Comparison of ENCODE assay signal across 2 cellular contexts in the genomic region with DNA sequence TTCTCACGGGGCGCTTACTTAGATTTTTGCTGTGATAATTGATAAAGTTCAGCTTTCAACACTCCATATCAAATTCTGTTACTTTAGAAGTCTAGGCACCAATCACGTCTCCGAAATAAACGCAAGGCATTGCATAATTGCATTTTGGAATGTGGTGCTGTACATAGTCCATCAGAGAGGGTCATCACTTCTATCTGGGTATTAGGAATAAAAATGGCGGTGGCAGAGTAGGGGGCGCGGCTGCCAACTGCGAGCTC.
TF ChIP-seq lines count a peak whose summit lies in the region.

No MANE protein-coding gene starts in this region.

TF ChIP-seq in endothelial cell of umbilical vein, 7 proteins besides CTCF, POLR2A, EP300 and RAD21:
- no peak for TF ChIP-seq POLR2AphosphoS5 (IDR thresholded peaks at IDR 0.05; ENCODE audit: insufficient read depth, low read depth, low read length)
- TF ChIP-seq GATA2 (IDR thresholded peaks at IDR 0.05; ENCODE audit: insufficient read depth, insufficient read length, low read depth, low read length) = no peak
- TF ChIP-seq, protein P1, sequence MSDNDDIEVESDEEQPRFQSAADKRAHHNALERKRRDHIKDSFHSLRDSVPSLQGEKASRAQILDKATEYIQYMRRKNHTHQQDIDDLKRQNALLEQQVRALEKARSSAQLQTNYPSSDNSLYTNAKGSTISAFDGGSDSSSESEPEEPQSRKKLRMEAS (IDR thresholded peaks at IDR 0.05; ENCODE audit: insufficient read depth, insufficient read length) = no peak
- no peak for TF ChIP-seq FOS (IDR thresholded peaks at IDR 0.05; ENCODE audit: borderline replicate concordance, insufficient read depth, low read length)
- TF ChIP-seq MYC (IDR thresholded peaks at IDR 0.05; ENCODE audit: low read depth, low read length) = no peak
- no peak for TF ChIP-seq EZH2 (IDR thresholded peaks at IDR 0.05; ENCODE audit: borderline replicate concordance, low read depth, low read length, severe bottlenecking)
- TF ChIP-seq JUN (IDR thresholded peaks at IDR 0.05; ENCODE audit: borderline replicate concordance, insufficient read depth, insufficient read length, low read depth) = no peak

TF ChIP-seq in HEK293T, 16 proteins besides CTCF, POLR2A, EP300 and RAD21:
- no peak for TF ChIP-seq LEF1 (IDR thresholded peaks at IDR 0.05; ENCODE audit: borderline replicate concordance)
- no peak for TF ChIP-seq CTBP1 (IDR thresholded peaks at IDR 0.05; ENCODE audit: borderline replicate concordance)
- TF ChIP-seq ARNT (IDR thresholded peaks at IDR 0.05) = no peak
- TF ChIP-seq FOXA1 (IDR thresholded peaks at IDR 0.05) = no peak
- TF ChIP-seq PKNOX1 (IDR thresholded peaks at IDR 0.05) = no peak
- TF ChIP-seq FOXM1 (IDR thresholded peaks at IDR 0.05; ENCODE audit: borderline replicate concordance) = no peak
- no peak for TF ChIP-seq TARDBP (IDR thresholded peaks at IDR 0.05)
- no peak for TF ChIP-seq ZNF384 (IDR thresholded peaks at IDR 0.05)
- no peak for TF ChIP-seq SUZ12 (IDR thresholded peaks at IDR 0.05)
- no peak for TF ChIP-seq HDGF (IDR thresholded peaks at IDR 0.05; ENCODE audit: borderline replicate concordance)
- TF ChIP-seq NFRKB (IDR thresholded peaks at IDR 0.05) = no peak
- TF ChIP-seq FOXK2 (IDR thresholded peaks at IDR 0.05) = no peak
- TF ChIP-seq BHLHE40 (IDR thresholded peaks at IDR 0.05; ENCODE audit: borderline replicate concordance) = no peak
- TF ChIP-seq L3MBTL2 (conservative IDR thresholded peaks at IDR 0.05) = no peak
- TF ChIP-seq SP1 (IDR thresholded peaks at IDR 0.05) = no peak
- no peak for TF ChIP-seq ELF4 (IDR thresholded peaks at IDR 0.05)
